Comparison of ENCODE assay signal across 9 cellular contexts in genomic region chr15:71743861-71744382, GRCh38.
DNase-seq lines count a peak whose midpoint lies in the region; ATAC-seq and TF ChIP-seq lines count a peak whose summit lies in the region.
"Had no signal": no experiment of that assay in that cellular context is flagged by ENCODE, and none has a peak within 500 bp of the region (broad histone marks: within the 10 kb centered on the region; RNA-seq: fewer than 3 reads in every experiment).

No MANE protein-coding gene starts in this region.

- TF ChIP-seq CTCF in Calu3 (IDR thresholded peaks at IDR 0.05; ENCODE audit: unreplicated experiment) (peak; percentile 61), right atrium auricular region (IDR thresholded peaks at IDR 0.05) (peak; percentile 48 to 80), spleen (IDR thresholded peaks at IDR 0.05 in 8 of 11, conservative IDR thresholded peaks at IDR 0.05 in 3 of 11) (peak; percentile 34 to 78 (median 65))

- H3K27me3 Mint-ChIP-seq in Calu3 (ENCODE audit: unreplicated experiment) = no peaks in the 10 kb centered on the region
- H3K27me3 Mint-ChIP-seq in activated naive CD8-positive, alpha-beta T cell treated with anti-CD3 and anti-CD28 coated beads, Interleukin-2, amount 10 ng/mL, durations not matched to agents 7 days and 5 days = no peaks in the 10 kb centered on the region

- peaks cover 61% of the 10 kb centered on the region for H3K4me1 Mint-ChIP-seq in Calu3 (ENCODE audit: low read depth, unreplicated experiment)
- H3K4me1 Mint-ChIP-seq in activated naive CD8-positive, alpha-beta T cell treated with anti-CD3 and anti-CD28 coated beads, Interleukin-2, amount 10 ng/mL, durations not matched to agents 7 days and 5 days = peaks cover 1% of the 10 kb centered on the region

- peak; percentile 77 for DNase-seq in Calu3
- peak; percentile 76 for DNase-seq in KBM-7
- peak; percentile 40 for DNase-seq in activated naive CD8-positive, alpha-beta T cell treated with anti-CD3 and anti-CD28 coated beads, Interleukin-2, amount 10 ng/mL, durations not matched to agents 7 days and 5 days
- no peak for DNase-seq in right atrium auricular region (ENCODE audit: low spot score)
- DNase-seq in spleen = no peak
- DNase-seq: stimulated activated naive B cell treated with anti-CD40 and anti-IgM and Interleukin-4, amounts not matched to agents 10 μg/mL and 1 μg/mL and 100 μg/mL, for 72 hours had no signal

- H3K9me3 ChIP-seq in right atrium auricular region (no peaks in the 10 kb centered on the region), spleen (no peaks in the 10 kb centered on the region)

- no peak overlapping the region for H3K27ac Mint-ChIP-seq in Calu3 (ENCODE audit: unreplicated experiment)
- H3K27ac Mint-ChIP-seq in activated naive CD8-positive, alpha-beta T cell treated with anti-CD3 and anti-CD28 coated beads, Interleukin-2, amount 10 ng/mL, durations not matched to agents 7 days and 5 days = no peak overlapping the region
- H3K27ac Mint-ChIP-seq: stimulated activated naive B cell treated with anti-CD40 and anti-IgM and Interleukin-4, amounts not matched to agents 10 μg/mL and 1 μg/mL and 100 μg/mL, for 72 hours had no signal

- POLR2A ChIA-PET in activated naive CD8-positive, alpha-beta T cell treated with anti-CD3 and anti-CD28 coated beads, Interleukin-2, amount 10 ng/mL, durations not matched to agents 7 days and 5 days (lab: Charles Lee) = no interaction called here

- H3K27ac ChIP-seq in right atrium auricular region = no peak overlapping the region
- no peak overlapping the region for H3K27ac ChIP-seq in spleen

- BruUV-seq in Calu3 (replicated peaks; lab: Mats Ljungman, UMichigan) = no TSS peak

- peak; percentile 42; the same call in 2 of the 3 replicates for ATAC-seq in SK-N-SH treated with all-trans-retinoic acid at 6 μM for 48 hours
- ATAC-seq in activated naive CD8-positive, alpha-beta T cell treated with anti-CD3 and anti-CD28 coated beads, Interleukin-2, amount 10 ng/mL, durations not matched to agents 7 days and 5 days (ENCODE audit: low read depth) = no peak
- no peak for ATAC-seq in GM19467 (IDR thresholded peaks at IDR 0.05; ENCODE audit: unreplicated experiment)
- no peak for ATAC-seq in HG03565 (IDR thresholded peaks at IDR 0.05; ENCODE audit: unreplicated experiment)

- H3K4me3 Mint-ChIP-seq in Calu3 (ENCODE audit: low read depth, unreplicated experiment) = no peak overlapping the region
- no peak overlapping the region for H3K4me3 Mint-ChIP-seq in activated naive CD8-positive, alpha-beta T cell treated with anti-CD3 and anti-CD28 coated beads, Interleukin-2, amount 10 ng/mL, durations not matched to agents 7 days and 5 days
- H3K4me3 Mint-ChIP-seq: stimulated activated naive B cell treated with anti-CD40 and anti-IgM and Interleukin-4, amounts not matched to agents 10 μg/mL and 1 μg/mL and 100 μg/mL, for 72 hours had no signal

- CTCF ChIA-PET in Calu3 (lab: Charles Lee) = interaction anchor here (0.6 to 2.3 kb wide), 35 partner anchors 9 to 1650 kb away, joined by 3 to 25 read pairs (median 4); no protein-coding TSS in a partner anchor

- no peak overlapping the region for H3K4me3 ChIP-seq in right atrium auricular region
- no peak overlapping the region for H3K4me3 ChIP-seq in spleen

- H3K4me1 ChIP-seq in right atrium auricular region (no peaks in the 10 kb centered on the region), spleen (no peaks in the 10 kb centered on the region)

- no peaks in the 10 kb centered on the region for H3K9me3 Mint-ChIP-seq in Calu3 (ENCODE audit: low read depth, unreplicated experiment)
- no peaks in the 10 kb centered on the region for H3K9me3 Mint-ChIP-seq in activated naive CD8-positive, alpha-beta T cell treated with anti-CD3 and anti-CD28 coated beads, Interleukin-2, amount 10 ng/mL, durations not matched to agents 7 days and 5 days
- H3K9me3 Mint-ChIP-seq: stimulated activated naive B cell treated with anti-CD40 and anti-IgM and Interleukin-4, amounts not matched to agents 10 μg/mL and 1 μg/mL and 100 μg/mL, for 72 hours had no signal

- H3K27me3 ChIP-seq in right atrium auricular region (no peaks in the 10 kb centered on the region), spleen (replicated peaks in 1 of 7) (no peaks in the 10 kb centered on the region)

- TF ChIP-seq POLR2A in spleen (IDR thresholded peaks at IDR 0.05) = no peak

- intact Hi-C loops in Calu3 (cut with micrococcal nuclease; ENCODE audit: unreplicated experiment) (loop anchor here (2.0 kb wide), 1 partner anchor 57 kb away; no protein-coding TSS in a partner anchor), spleen (cut with DNase I; ENCODE audit: low total_unique reads) (no loop called here)

- WGBS in spleen, 5 donors = 19 to 23% (median 20%) methylated on average over 6 of the region's 6 CpGs

- in situ Hi-C loops in KBM-7 (cut with MboI; ENCODE audit: low pct_unique_long_range_greater_than_20kb, low sequenced_read_pairs) = no loop called here

- H3K36me3 ChIP-seq in right atrium auricular region (peaks cover 10% of the 10 kb centered on the region), spleen (no peaks in the 10 kb centered on the region)

- peaks cover 15% of the 10 kb centered on the region for H3K36me3 Mint-ChIP-seq in Calu3 (ENCODE audit: insufficient read depth, unreplicated experiment)
- H3K36me3 Mint-ChIP-seq in activated naive CD8-positive, alpha-beta T cell treated with anti-CD3 and anti-CD28 coated beads, Interleukin-2, amount 10 ng/mL, durations not matched to agents 7 days and 5 days = no peaks in the 10 kb centered on the region
- H3K36me3 Mint-ChIP-seq: stimulated activated naive B cell treated with anti-CD40 and anti-IgM and Interleukin-4, amounts not matched to agents 10 μg/mL and 1 μg/mL and 100 μg/mL, for 72 hours had no signal

TF ChIP-seq in SK-N-SH treated with all-trans-retinoic acid at 6 μM for 48 hours, 23 proteins besides CTCF, POLR2A, EP300 and RAD21 (continues in another document):
- no peak for TF ChIP-seq POU6F1 (CRISPR knock-in tag; IDR thresholded peaks at IDR 0.05; ENCODE audit: borderline replicate concordance, low read depth)
- no peak for TF ChIP-seq PPARA (CRISPR knock-in tag; IDR thresholded peaks at IDR 0.05; ENCODE audit: borderline replicate concordance)
- TF ChIP-seq ZNF8 (CRISPR knock-in tag; IDR thresholded peaks at IDR 0.05) = no peak
- no peak for TF ChIP-seq CREB5 (CRISPR knock-in tag; IDR thresholded peaks at IDR 0.05; ENCODE audit: low read depth)
- TF ChIP-seq ISL1 (CRISPR knock-in tag; IDR thresholded peaks at IDR 0.05) = no peak
- TF ChIP-seq TSHZ2 (CRISPR knock-in tag; IDR thresholded peaks at IDR 0.05) = no peak
- no peak for TF ChIP-seq ZNF565 (CRISPR knock-in tag; conservative IDR thresholded peaks at IDR 0.05; ENCODE audit: low read depth)
- TF ChIP-seq CSDC2 (CRISPR knock-in tag; IDR thresholded peaks at IDR 0.05) = no peak
- TF ChIP-seq GLIS3 (CRISPR knock-in tag; IDR thresholded peaks at IDR 0.05) = no peak
- TF ChIP-seq OSR1 (CRISPR knock-in tag; IDR thresholded peaks at IDR 0.05) = no peak
- no peak for TF ChIP-seq ARNTL (CRISPR knock-in tag; IDR thresholded peaks at IDR 0.05; ENCODE audit: borderline replicate concordance, low read depth)
- no peak for TF ChIP-seq TCF4 (CRISPR knock-in tag; IDR thresholded peaks at IDR 0.05; ENCODE audit: borderline replicate concordance)
- TF ChIP-seq BACH2 (CRISPR knock-in tag; IDR thresholded peaks at IDR 0.05; ENCODE audit: borderline replicate concordance) = no peak

Comparison
In these comparisons a context has a peak if more than half of its experiments do, and no peak if none do; other contexts are left out.
1. DNase-seq: peak in Calu3 (single experiment), KBM-7 (single experiment) and activated naive CD8-positive, alpha-beta T cell treated with anti-CD3 and anti-CD28 coated beads, Interleukin-2, amount 10 ng/mL, durations not matched to agents 7 days and 5 days (single experiment); none in right atrium auricular region (single experiment) and spleen (single experiment).
2. Peak in every context shown above with its lines, with median percentiles within 50 percentile points of each other: CTCF ChIP-seq.